ENCODE assay signal across 5 cellular contexts in genomic region chr5:125897068-125897467, GRCh38.
"Had no signal": no experiment of that assay in that cellular context is flagged by ENCODE, and none has a peak within 500 bp of the region (broad histone marks: within the 10 kb centered on the region; RNA-seq: fewer than 3 reads in every experiment).

No MANE protein-coding gene starts in this region.

- H3K4me2 ChIP-seq: GM23338 had no signal

- H3K4me3 ChIP-seq: GM23338, HAP-1, K562 had no signal

- DNase-seq: H7, IMR-90 had no signal

- H3K9me3 Mint-ChIP-seq: GM23338 had no signal

- H3K9me3 ChIP-seq: HAP-1 had no signal

- H3K4me1 ChIP-seq: HAP-1 had no signal

- H3K4me3 Mint-ChIP-seq: GM23338 had no signal

- H3K27ac Mint-ChIP-seq: GM23338 had no signal

- H3K36me3 ChIP-seq: HAP-1 had no signal

- H2AFZ ChIP-seq: GM23338 had no signal
